7 cellular contexts compared by ENCODE assay signal in the genomic region with DNA sequence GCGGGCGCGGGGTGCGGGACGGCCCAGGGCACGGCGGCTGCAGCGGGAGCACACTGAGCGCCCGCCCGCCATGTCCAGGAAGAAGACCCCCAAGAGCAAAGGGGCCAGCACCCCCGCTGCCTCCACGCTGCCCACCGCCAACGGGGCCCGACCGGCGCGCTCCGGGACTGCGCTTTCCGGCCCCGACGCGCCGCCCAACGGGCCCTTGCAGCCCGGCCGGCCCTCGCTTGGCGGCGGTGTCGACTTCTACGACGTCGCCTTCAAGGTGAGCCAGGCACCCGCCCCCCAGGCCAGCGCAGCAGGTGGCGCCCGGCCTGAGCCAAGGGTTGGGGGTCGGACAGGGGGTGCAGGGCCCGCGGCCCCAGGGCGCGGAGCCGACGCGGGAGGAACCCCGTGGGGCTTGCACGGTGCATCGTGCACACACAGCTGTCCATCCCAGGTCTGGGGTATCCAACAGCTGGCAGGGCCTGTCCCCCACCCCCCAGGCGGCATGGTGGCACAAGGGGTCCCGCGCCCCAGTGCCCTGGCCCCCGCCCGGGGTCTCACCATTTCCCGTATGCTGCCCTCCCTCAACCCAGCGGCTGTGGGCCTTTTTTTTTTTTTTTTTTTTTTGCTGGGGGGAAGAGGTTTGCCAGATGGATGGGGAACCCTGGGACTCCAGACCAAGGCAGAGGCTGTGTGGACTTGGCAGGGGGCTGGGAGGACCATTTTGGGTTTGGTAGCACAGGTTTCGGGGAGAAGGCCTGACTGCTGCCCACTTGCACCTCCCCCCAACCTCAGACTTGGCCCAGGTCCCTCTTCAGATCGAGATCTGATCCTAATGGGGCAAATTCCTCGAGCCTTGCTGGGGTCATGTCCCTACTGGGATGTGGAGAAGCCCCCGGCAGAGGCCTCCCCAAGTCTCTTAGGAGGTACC. TPM values are rescaled to one million over a fixed set of nuclear protein-coding genes. Genes with fewer than 3 reads are reported as not detected.
DNase-seq lines count a peak whose midpoint lies in the region; ATAC-seq and TF ChIP-seq lines count a peak whose summit lies in the region.

No MANE protein-coding gene starts in this region.

- no TSS peak for BruUV-seq in MCF 10A (replicated peaks; lab: Mats Ljungman, UMichigan)

- CTCF ChIA-PET in MCF 10A (lab: Yijun Ruan, JAX), result interaction anchor here (1.3 kb wide), 1 partner anchor 145 kb away, joined by 3 read pairs; no protein-coding TSS in a partner anchor

- H3K27ac ChIP-seq in mucosa of rectum (ENCODE audit: low read depth in 2 of 2, low read length in 2 of 2), result peak overlapping the region; percentile 26 to 38

- peaks cover 8% of the 10 kb centered on the region for H3K4me1 Mint-ChIP-seq in MCF 10A (ENCODE audit: insufficient read depth, unreplicated experiment)

- peaks cover 57 to 59% of the 10 kb centered on the region in 2 donors for H3K4me1 ChIP-seq in mucosa of rectum (ENCODE audit: control insufficient read depth in 2 of 2, insufficient read depth in 2 of 2, low read length in 2 of 2)

- H3K4me3 Mint-ChIP-seq in MCF 10A (ENCODE audit: unreplicated experiment), result peak overlapping the region; percentile 59

- no peaks in the 10 kb centered on the region for H3K9me3 ChIP-seq in mucosa of rectum (ENCODE audit: control insufficient read depth in 2 of 2, low read length in 2 of 2)

- no peak overlapping the region for H3K27ac Mint-ChIP-seq in MCF 10A (ENCODE audit: low read depth, unreplicated experiment)

- no peak for ATAC-seq in HG02938 (IDR thresholded peaks at IDR 0.05; ENCODE audit: unreplicated experiment)

- no peaks in the 10 kb centered on the region for H3K27me3 Mint-ChIP-seq in MCF 10A (ENCODE audit: insufficient read depth, unreplicated experiment)

- no peaks in the 10 kb centered on the region for H3K27me3 ChIP-seq in mucosa of rectum (ENCODE audit: control insufficient read depth in 2 of 2, insufficient read depth in 2 of 2, low read length in 2 of 2)

- H3K36me3 Mint-ChIP-seq in MCF 10A (ENCODE audit: insufficient read depth, unreplicated experiment), result peaks cover 52% of the 10 kb centered on the region

- POLR2A ChIA-PET in MCF 10A (lab: Yijun Ruan, JAX), result interaction anchor here (1.0 to 3.5 kb wide), 2 partner anchors 8 to 13 kb away, joined by 3 to 11 read pairs; partner anchors contain the start of gene PKD1

- TF ChIP-seq CTCF in GM10266 (IDR thresholded peaks at IDR 0.05; ENCODE audit: control insufficient read depth, insufficient read depth, low read depth, missing control alignments), result peak; percentile 28
- no peak for TF ChIP-seq CTCF in MCF 10A (IDR thresholded peaks at IDR 0.05; ENCODE audit: unreplicated experiment)

- DNase-seq in GM10266 (ENCODE audit: extremely low spot score), result no peak
- DNase-seq in NAMALWA (ENCODE audit: low spot score), result peak; percentile 43
- DNase-seq in MCF 10A (ENCODE audit: unreplicated experiment), result peak; percentile 38
- DNase-seq in NCI-H774 (lab: John Stamatoyannopoulos, UW), result no peak
- no peak for DNase-seq in epidermal melanocyte (ENCODE audit: insufficient read length, low spot score)

- intact Hi-C loops in MCF 10A (cut with micrococcal nuclease), result no loop called here

- no peaks in the 10 kb centered on the region for H3K9me3 Mint-ChIP-seq in MCF 10A (ENCODE audit: unreplicated experiment)

- peaks cover 3 to 11% of the 10 kb centered on the region in 2 donors for H3K36me3 ChIP-seq in mucosa of rectum (ENCODE audit: control insufficient read depth in 2 of 2, insufficient read depth in 2 of 2, low read length in 2 of 2)

- H3K4me3 ChIP-seq in mucosa of rectum (ENCODE audit: low read length in 2 of 2), result peak overlapping the region; percentile 20 to 51

- H3K9ac ChIP-seq in mucosa of rectum (ENCODE audit: low read depth in 1 of 2, low read length in 2 of 2), result peak overlapping the region in 1 of 2 donors; percentile 50

RNA-seq across cellular contexts. Expression of gene RAB26, which starts 0.5 kb away (rescaled TPM):
- total RNA-seq in MCF 10A (2022), result 0.81 and 1.0 TPM in 2 replicates

RNA-seq across cellular contexts. Expression of gene TRAF7, which starts 6.6 kb away (rescaled TPM):
- 87.4 and 98.6 TPM in 2 replicates for total RNA-seq in MCF 10A (2022)

RNA-seq across cellular contexts. Expression of gene PKD1, which starts 13.3 kb away (rescaled TPM):
- 159 and 187 TPM in 2 replicates for total RNA-seq in MCF 10A (2022)

RNA-seq across cellular contexts. Expression of gene CASKIN1, which starts 47.4 kb away (rescaled TPM):
- 0.10 and 0.14 TPM in 2 replicates for total RNA-seq in MCF 10A (2022)

RNA-seq across cellular contexts. Expression of gene MLST8, which starts 56.3 kb away (rescaled TPM):
- total RNA-seq in MCF 10A (2022), result 63.4 and 87.6 TPM in 2 replicates

Comparison
In these comparisons a context has a peak if more than half of its experiments do, and no peak if none do; other contexts are left out.
1. DNase-seq: peak in NAMALWA (single experiment) and MCF 10A (single experiment); none in GM10266 (single experiment), NCI-H774 (single experiment) and epidermal melanocyte (single experiment).